Comparison of ENCODE assay signal across 8 cellular contexts in genomic region chr16:30526823-30527634, GRCh38. TPM values are rescaled to one million over a fixed set of nuclear protein-coding genes. Genes with fewer than 3 reads are reported as not detected.
DNase-seq lines count a peak whose midpoint lies in the region; ATAC-seq, FAIRE-seq and TF ChIP-seq lines count a peak whose summit lies in the region.

No MANE protein-coding gene starts in this region.

- peak overlapping the region; percentile 80 for H3K4me3 ChIP-seq in AG09309 (ENCODE audit: control insufficient read depth, low read depth, low read length)
- H3K4me3 ChIP-seq in WI38 (ENCODE audit: low read depth, low read length) = peak overlapping the region; percentile 78
- H3K4me3 ChIP-seq in bronchial epithelial cell (ENCODE audit: low read depth, low read length) = peak overlapping the region; percentile 80
- H3K4me3 ChIP-seq in smooth muscle cell = peak overlapping the region; percentile 91

- H3K4me1 Mint-ChIP-seq in immature natural killer cell = peaks cover 22 to 27% of the 10 kb centered on the region in 2 donors

- peak overlapping the region; percentile 73 to 87 (median 84) for H3K4me3 Mint-ChIP-seq in immature natural killer cell

- no peaks in the 10 kb centered on the region for H4K20me1 ChIP-seq in smooth muscle cell (ENCODE audit: low read depth)

- 1% methylated on average over 58 of the region's 79 CpGs for WGBS in smooth muscle cell (ENCODE audit: low lambda C conversion rate)

- ATAC-seq in GM18907 (IDR thresholded peaks at IDR 0.05; ENCODE audit: unreplicated experiment) (peak; percentile 75), HG03139 (IDR thresholded peaks at IDR 0.05; ENCODE audit: unreplicated experiment) (peak; percentile 65)

- peak overlapping the region; percentile 89 for H2AFZ ChIP-seq in smooth muscle cell (ENCODE audit: low read depth)

- H3K36me3 Mint-ChIP-seq in immature natural killer cell = peaks cover 4 to 5% (median 5%) of the 10 kb centered on the region in 3 donors

- peak overlapping the region; percentile 62 to 89 (median 82) for H3K27ac Mint-ChIP-seq in immature natural killer cell

- H3K27me3 ChIP-seq in bronchial epithelial cell (ENCODE audit: control insufficient read depth, insufficient read depth, low read length) (no peaks in the 10 kb centered on the region), smooth muscle cell (ENCODE audit: low read depth) (no peaks in the 10 kb centered on the region)

- DNase-seq in AG09309 (ENCODE audit: low read depth) (peak; percentile 76), NCI-H2227 (lab: John Stamatoyannopoulos, UW; ENCODE audit: unreplicated experiment) (peak; percentile 99), bronchial epithelial cell (ENCODE audit: low read depth) (peak; percentile 89), immature natural killer cell (peak; percentile 87 to 89 (median 87)), smooth muscle cell (lab: John Stamatoyannopoulos, UW; ENCODE audit: unreplicated experiment) (peak; percentile 98)

- no peaks in the 10 kb centered on the region for H3K79me2 ChIP-seq in smooth muscle cell (ENCODE audit: low read depth)

- FAIRE-seq in bronchial epithelial cell (lab: Jason Lieb, UNC) = no peak

- no peaks in the 10 kb centered on the region for H3K9me3 Mint-ChIP-seq in immature natural killer cell

- H3F3A ChIP-seq in smooth muscle cell (ENCODE audit: low read depth) = peaks cover 17% of the 10 kb centered on the region

- peak overlapping the region; percentile 91 for H3K9ac ChIP-seq in smooth muscle cell (ENCODE audit: low read depth)

- no peaks in the 10 kb centered on the region for H3K9me3 ChIP-seq in smooth muscle cell (replicated peaks; ENCODE audit: low read depth)

- H3K27me3 Mint-ChIP-seq in immature natural killer cell (ENCODE audit: low read depth in 3 of 3) = peaks cover 2 to 6% (median 4%) of the 10 kb centered on the region in 3 donors

- H3K4me2 ChIP-seq in smooth muscle cell = peak overlapping the region; percentile 95

- H3K27ac ChIP-seq in smooth muscle cell (ENCODE audit: low read depth) = peak overlapping the region; percentile 90

- H3K4me1 ChIP-seq in smooth muscle cell (ENCODE audit: low read depth) = peaks cover 11% of the 10 kb centered on the region

- peaks cover 6% of the 10 kb centered on the region for H3K36me3 ChIP-seq in bronchial epithelial cell (ENCODE audit: control insufficient read depth, insufficient read depth, low read length)
- no peaks in the 10 kb centered on the region for H3K36me3 ChIP-seq in smooth muscle cell (ENCODE audit: low read depth)

- TF ChIP-seq CTCF in AG09309 (IDR thresholded peaks at IDR 0.05; ENCODE audit: control insufficient read depth, insufficient read depth, low read depth, low read length, missing control alignments) (peak; percentile 25), WI38 (IDR thresholded peaks at IDR 0.05; ENCODE audit: low read depth, low read length) (peak; percentile 30; the same call in 1 of the 2 replicates), bronchial epithelial cell (IDR thresholded peaks at IDR 0.05; ENCODE audit: insufficient read depth, low read length, severe bottlenecking) (peak; percentile 50), smooth muscle cell (IDR thresholded peaks at IDR 0.05; ENCODE audit: borderline replicate concordance, insufficient read depth, poor library complexity, severe bottlenecking) (peak; percentile 20)

RNA-seq across cellular contexts. Expression of gene ZNF768, which starts 0.7 kb away (rescaled TPM):
- total RNA-seq in bronchial epithelial cell = 19.7 and 21.9 TPM in 2 replicates
- 1 to 10 TPM in 2 of 3 donors, under 1 TPM in 1; 0.15 to 1.7 (median 1.3) TPM for polyA plus RNA-seq in immature natural killer cell
- total RNA-seq in smooth muscle cell = 17.8 and 18.6 TPM in 2 replicates
- polyA plus RNA-seq in smooth muscle cell = 15.4 and 17.5 TPM in 2 replicates

RNA-seq across cellular contexts. Expression of gene ZNF747, which starts 7.6 kb away (rescaled TPM):
- total RNA-seq in bronchial epithelial cell = 4.4 and 6.1 TPM in 2 replicates
- polyA plus RNA-seq in immature natural killer cell = 10 to 100 TPM in 1 of 3 donors, 1 to 10 TPM in 2; 7.4 to 10.2 (median 8.3) TPM
- total RNA-seq in smooth muscle cell = 5.6 and 6.3 TPM in 2 replicates
- 5.7 and 6.9 TPM in 2 replicates for polyA plus RNA-seq in smooth muscle cell

RNA-seq across cellular contexts. Expression of gene ZNF764, which starts 31.1 kb away (rescaled TPM):
- total RNA-seq in bronchial epithelial cell (2.4 and 2.6 TPM in 2 replicates), smooth muscle cell (1.6 and 5.0 TPM in 2 replicates)
- polyA plus RNA-seq in immature natural killer cell (1 to 10 TPM; 1.3 to 6.3 (median 2.3) TPM), smooth muscle cell (4.0 and 6.5 TPM in 2 replicates)

RNA-seq across cellular contexts. Expression of gene ZNF688, which starts 44.5 kb away (rescaled TPM):
- total RNA-seq in bronchial epithelial cell = 4.5 and 12.7 TPM in 2 replicates
- polyA plus RNA-seq in immature natural killer cell = 10 to 100 TPM; 31.9 to 39.0 (median 33.6) TPM
- total RNA-seq in smooth muscle cell = 6.2 and 6.9 TPM in 2 replicates
- 16.4 and 16.8 TPM in 2 replicates for polyA plus RNA-seq in smooth muscle cell

RNA-seq across cellular contexts. Expression of gene ITGAL, which starts 54.5 kb away (rescaled TPM):
- total RNA-seq in bronchial epithelial cell (not detected in 2 replicates), smooth muscle cell (not detected in 2 replicates)
- polyA plus RNA-seq in immature natural killer cell (100 to 1,000 TPM; 218 to 488 (median 238) TPM), smooth muscle cell (not detected in 2 replicates)

Comparison
In these comparisons a context has a peak if more than half of its experiments do, and no peak if none do; other contexts are left out.
1. Peak in every context shown above with its lines: DNase-seq, ATAC-seq, H3K4me3 ChIP-seq and H3K27ac ChIP-seq.